ENCODE assay signal across 15 cellular contexts in the genomic region with DNA sequence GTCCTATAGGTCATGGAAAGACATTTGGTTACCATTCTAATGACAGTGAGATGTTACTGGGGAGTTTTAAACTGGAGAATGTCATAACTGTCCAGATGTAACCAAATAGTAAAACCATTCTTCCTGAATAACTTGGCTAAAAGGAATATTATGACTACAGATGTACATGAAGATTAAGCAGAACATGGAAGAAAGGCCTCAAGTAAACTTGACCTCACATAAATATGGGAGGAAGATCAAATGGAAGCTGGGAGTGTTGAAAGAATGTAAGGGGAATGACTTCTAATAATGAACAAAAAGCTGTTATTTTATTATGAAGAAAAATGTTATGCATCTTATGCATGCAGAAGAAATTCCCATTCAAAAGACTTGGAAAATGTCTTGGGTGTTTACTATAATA.
"Had no signal": no experiment of that assay in that cellular context is flagged by ENCODE, and none has a peak within 500 bp of the region (broad histone marks: within the 10 kb centered on the region; RNA-seq: fewer than 3 reads in every experiment).

No MANE protein-coding gene starts in this region.

- H3K27ac Mint-ChIP-seq: activated CD4-positive, alpha-beta memory T cell treated with anti-CD3 and anti-CD28 coated beads, Interleukin-2, amount 10 ng/mL, durations not matched to agents 7 days and 5 days; activated CD4-positive, alpha-beta T cell treated with anti-CD3 and anti-CD28 coated beads for 36 hours; activated naive CD8-positive, alpha-beta T cell treated with anti-CD3 and anti-CD28 coated beads for 36 hours; activated T-cell treated with anti-CD3 and anti-CD28 coated beads, Interleukin-2, amount 50 U/mL, for 72 hours; stimulated activated memory B cell treated with anti-CD40 and anti-IgM and Interleukin-4, amounts not matched to agents 10 μg/mL and 1 μg/mL and 100 μg/mL, for 72 hours had no signal

- H3K36me3 Mint-ChIP-seq: activated naive CD8-positive, alpha-beta T cell treated with anti-CD3 and anti-CD28 coated beads for 36 hours; stimulated activated memory B cell treated with anti-CD40 and anti-IgM and Interleukin-4, amounts not matched to agents 10 μg/mL and 1 μg/mL and 100 μg/mL, for 72 hours had no signal

- H3K36me3 ChIP-seq: spleen, tibial nerve, WERI-Rb-1 had no signal

- H3K9me3 ChIP-seq: spleen had no signal

- H3K4me3 ChIP-seq: hepatocyte, spleen, tibial nerve had no signal

- H3K27me3 Mint-ChIP-seq: stimulated activated memory B cell treated with anti-CD40 and anti-IgM and Interleukin-4, amounts not matched to agents 10 μg/mL and 1 μg/mL and 100 μg/mL, for 72 hours had no signal

- H3K79me2 ChIP-seq: hepatocyte had no signal

- H3K4me1 Mint-ChIP-seq: activated CD4-positive, alpha-beta T cell treated with anti-CD3 and anti-CD28 coated beads for 36 hours; stimulated activated memory B cell treated with anti-CD40 and anti-IgM and Interleukin-4, amounts not matched to agents 10 μg/mL and 1 μg/mL and 100 μg/mL, for 72 hours had no signal

- H3K27me3 ChIP-seq: hepatocyte, spleen, tibial nerve had no signal

- DNase-seq: activated CD4-positive, alpha-beta memory T cell treated with anti-CD3 and anti-CD28 coated beads, Interleukin-2, amount 10 ng/mL, durations not matched to agents 7 days and 5 days; activated CD4-positive, alpha-beta T cell treated with anti-CD3 and anti-CD28 coated beads for 36 hours; activated gamma-delta T cell treated with Interleukin-2 at 50 U/mL for 16 hours; activated naive CD8-positive, alpha-beta T cell treated with anti-CD3 and anti-CD28 coated beads for 36 hours; activated T-cell treated with anti-CD3 and anti-CD28 coated beads, Interleukin-2, amount 50 U/mL, for 72 hours; anterior cingulate cortex; effector CD4-positive, alpha-beta T cell; midbrain; naive thymus-derived CD4-positive, alpha-beta T cell; spleen; stimulated activated CD4-positive, alpha-beta T cell treated with anti-CD3 and anti-CD28 coated beads, Interleukin-1b, Interleukin-23, amount 100 ng/mL, for 48 hours; WERI-Rb-1 had no signal

- H3K9me3 Mint-ChIP-seq: activated CD4-positive, alpha-beta memory T cell treated with anti-CD3 and anti-CD28 coated beads, Interleukin-2, amount 10 ng/mL, durations not matched to agents 7 days and 5 days; activated naive CD8-positive, alpha-beta T cell treated with anti-CD3 and anti-CD28 coated beads for 36 hours; activated T-cell treated with anti-CD3 and anti-CD28 coated beads, Interleukin-2, amount 50 U/mL, for 72 hours; naive thymus-derived CD4-positive, alpha-beta T cell; stimulated activated memory B cell treated with anti-CD40 and anti-IgM and Interleukin-4, amounts not matched to agents 10 μg/mL and 1 μg/mL and 100 μg/mL, for 72 hours had no signal

- H3K4me3 Mint-ChIP-seq: activated CD4-positive, alpha-beta memory T cell treated with anti-CD3 and anti-CD28 coated beads, Interleukin-2, amount 10 ng/mL, durations not matched to agents 7 days and 5 days; activated CD4-positive, alpha-beta T cell treated with anti-CD3 and anti-CD28 coated beads for 36 hours; activated naive CD8-positive, alpha-beta T cell treated with anti-CD3 and anti-CD28 coated beads for 36 hours; activated T-cell treated with anti-CD3 and anti-CD28 coated beads, Interleukin-2, amount 50 U/mL, for 72 hours; naive thymus-derived CD4-positive, alpha-beta T cell; stimulated activated memory B cell treated with anti-CD40 and anti-IgM and Interleukin-4, amounts not matched to agents 10 μg/mL and 1 μg/mL and 100 μg/mL, for 72 hours had no signal

- H3K27ac ChIP-seq: WERI-Rb-1 had no signal

- H2AFZ ChIP-seq: hepatocyte had no signal

- ATAC-seq: activated CD4-positive, alpha-beta T cell treated with anti-CD3 and anti-CD28 coated beads for 36 hours; activated T-cell treated with anti-CD3 and anti-CD28 coated beads, Interleukin-2, amount 50 U/mL, for 72 hours; naive thymus-derived CD4-positive, alpha-beta T cell; stimulated activated memory B cell treated with anti-CD40 and anti-IgM and Interleukin-4, amounts not matched to agents 10 μg/mL and 1 μg/mL and 100 μg/mL, for 72 hours had no signal
